8 cellular contexts compared by ENCODE assay signal in the genomic region with DNA sequence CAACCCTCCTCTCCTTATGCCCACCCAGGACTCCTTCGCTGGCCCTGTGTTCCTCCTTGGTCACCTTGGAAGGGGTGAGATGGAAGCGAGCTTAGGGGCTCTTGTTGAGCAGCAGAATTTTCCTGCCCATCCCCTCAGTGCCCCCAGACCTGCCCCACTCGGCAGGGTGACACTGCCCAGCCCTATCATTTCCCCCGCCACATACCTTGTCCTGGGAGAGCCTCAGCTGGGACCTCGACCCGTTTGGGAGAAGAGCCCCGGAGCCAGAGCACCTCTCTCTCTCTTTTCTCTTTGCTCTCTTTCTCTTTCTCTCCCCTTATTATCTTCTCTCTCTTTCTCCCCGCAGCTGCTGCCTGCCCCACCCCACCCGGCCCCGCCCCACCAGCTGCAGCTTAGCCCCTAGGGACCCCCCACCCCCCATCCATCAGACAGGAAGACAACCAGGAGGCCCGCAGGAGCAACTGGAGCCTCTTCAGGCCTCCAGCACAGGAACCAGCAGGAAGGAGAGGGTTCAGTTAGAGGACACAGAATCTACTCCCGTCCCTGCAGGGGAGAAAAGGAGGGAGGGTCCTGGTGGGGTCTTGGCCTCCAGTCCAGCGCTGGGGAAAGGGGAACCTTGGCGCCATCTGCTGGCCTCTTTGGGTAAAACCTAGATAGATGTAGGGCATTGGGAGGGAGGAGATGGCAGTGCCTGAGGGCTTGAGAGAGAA. TPM values are rescaled to one million over a fixed set of nuclear protein-coding genes. Genes with fewer than 3 reads are reported as not detected.
DNase-seq lines count a peak whose midpoint lies in the region; ATAC-seq, FAIRE-seq and TF ChIP-seq lines count a peak whose summit lies in the region.

No MANE protein-coding gene starts in this region.

- no peak overlapping the region for H2AFZ ChIP-seq in mammary epithelial cell (ENCODE audit: low read depth, low read length)

- H3K4me2 ChIP-seq in mammary epithelial cell (ENCODE audit: insufficient read depth, low read depth, low read length) = no peak overlapping the region

- no peak for FAIRE-seq in kidney (lab: Jason Lieb, UNC)

- H3K4me1 ChIP-seq in mammary epithelial cell (ENCODE audit: insufficient read depth, low read length) = no peaks in the 10 kb centered on the region
- peaks cover 7 to 9% of the 10 kb centered on the region in 2 donors for H3K4me1 ChIP-seq in kidney (ENCODE audit: control insufficient read depth in 1 of 2, insufficient read depth in 1 of 2, low read depth in 1 of 2, low read length in 2 of 2)

- H3K9ac ChIP-seq in mammary epithelial cell (ENCODE audit: insufficient read depth, low read length) (no peak overlapping the region), kidney (ENCODE audit: low read length in 2 of 2) (no peak overlapping the region)

- H3K27me3 ChIP-seq in WERI-Rb-1 (ENCODE audit: insufficient read depth, low read depth, severe bottlenecking) = no peaks in the 10 kb centered on the region
- H3K27me3 ChIP-seq in mammary epithelial cell (ENCODE audit: insufficient read depth, low read length) = peaks cover 8% of the 10 kb centered on the region

- peak overlapping the region; percentile 63 for H3K27ac ChIP-seq in WERI-Rb-1
- H3K27ac ChIP-seq in mammary epithelial cell (ENCODE audit: insufficient read depth, low read depth, low read length) = no peak overlapping the region
- no peak overlapping the region for H3K27ac ChIP-seq in kidney (ENCODE audit: low read depth in 2 of 2, low read length in 2 of 2)

- 0% methylated on average over 4 of the region's 14 CpGs for WGBS in mammary epithelial cell (ENCODE audit: low coverage, missing lambda C conversion rate)

- dilution Hi-C loops in mammary epithelial cell (cut with HindIII; ENCODE audit: low sequenced_read_pairs) = no loop called here

- no peaks in the 10 kb centered on the region for H3K9me3 ChIP-seq in WERI-Rb-1 (ENCODE audit: severe bottlenecking)
- H3K9me3 ChIP-seq in mammary epithelial cell (replicated peaks; ENCODE audit: insufficient read depth, low read length) = no peaks in the 10 kb centered on the region
- H3K9me3 ChIP-seq in kidney (ENCODE audit: control insufficient read depth in 1 of 2, low read length in 2 of 2) = no peaks in the 10 kb centered on the region

- no peaks in the 10 kb centered on the region for H4K20me1 ChIP-seq in mammary epithelial cell (ENCODE audit: insufficient read depth, low read length)

- BruUV-seq in mammary epithelial cell (replicated peaks; lab: Mats Ljungman, UMichigan) = no TSS peak

- TF ChIP-seq CTCF in WERI-Rb-1 (IDR thresholded peaks at IDR 0.05; ENCODE audit: low read depth, low read length) (peak; percentile 83), mammary epithelial cell (conservative IDR thresholded peaks at IDR 0.05 in 1 of 2, IDR thresholded peaks at IDR 0.05 in 1 of 2; ENCODE audit: extremely low read depth in 1 of 2, insufficient read depth in 1 of 2, low read depth in 1 of 2, low read length in 2 of 2) (peak; percentile 62 to 89), kidney (IDR thresholded peaks at IDR 0.05; ENCODE audit: borderline replicate concordance, extremely low read depth, insufficient read depth) (peak; percentile 61)

- no peaks in the 10 kb centered on the region for H3K79me2 ChIP-seq in mammary epithelial cell (ENCODE audit: insufficient read depth, low read length)

- CTCF ChIA-PET in mammary epithelial cell (lab: Charles Lee; ENCODE audit: low non-redundant PET) = interaction anchor here (0.7 kb wide), 1 partner anchor 347 kb away, joined by 4 read pairs; no protein-coding TSS in a partner anchor

- DNase-seq in NCI-H510A treated with DMSO at 0.1 percent for 48 hours (lab: John Stamatoyannopoulos, UW) = peak; percentile 49
- no peak for DNase-seq in NCI-H510A (lab: John Stamatoyannopoulos, UW)
- peak; percentile 56 for DNase-seq in NCI-H2107 (lab: John Stamatoyannopoulos, UW)
- peak; percentile 94 for DNase-seq in WERI-Rb-1
- DNase-seq in mammary epithelial cell = no peak
- no peak for DNase-seq in kidney
- peak; percentile 58 for DNase-seq in stimulated activated CD4-positive, alpha-beta T cell treated with anti-CD3 and anti-CD28 coated beads, Interleukin-1b, Interleukin-23, amount 100 ng/mL, for 48 hours

- H3K36me3 ChIP-seq in WERI-Rb-1 = peaks cover 9% of the 10 kb centered on the region; the same call in 1 of the 2 replicates
- no peaks in the 10 kb centered on the region for H3K36me3 ChIP-seq in mammary epithelial cell (ENCODE audit: insufficient read depth, low read length)
- no peaks in the 10 kb centered on the region for H3K36me3 ChIP-seq in kidney (ENCODE audit: control insufficient read depth in 1 of 2, insufficient read depth in 2 of 2, low read length in 2 of 2)

- intact Hi-C loops in mammary epithelial cell (cut with micrococcal nuclease) = loop anchor here (1.0 to 10.0 kb wide), 6 partner anchors 99 to 742 kb away; no protein-coding TSS in a partner anchor
- intact Hi-C loops in kidney (cut with DNase I) = no loop called here

- H3K4me3 ChIP-seq in WERI-Rb-1 (ENCODE audit: low read depth, low read length) (peak overlapping the region; percentile 52), mammary epithelial cell (replicated peaks in 1 of 3; ENCODE audit: insufficient read depth in 1 of 3, low read depth in 2 of 3, low read length in 3 of 3) (no peak overlapping the region), kidney (ENCODE audit: low read length in 2 of 2) (no peak overlapping the region)

- in situ Hi-C loops in mammary epithelial cell (cut with MboI; ENCODE audit: low sequenced_read_pairs in 2 of 2) = loop anchor here in 1 of 2 donors (10.0 kb wide), 1 partner anchor 212 kb away; a partner anchor contains a TSS

- ATAC-seq in HG03442 (IDR thresholded peaks at IDR 0.05; ENCODE audit: unreplicated experiment) = no peak

RNA-seq across cellular contexts. Expression of a gene that starts 1.6 kb away (rescaled TPM):
- total RNA-seq in mammary epithelial cell (not detected), kidney (0.35 TPM)
- polyA plus RNA-seq in mammary epithelial cell (not detected), kidney (ENCODE audit: insufficient read depth, low read depth, low replicate concordance) (4.2 TPM)
- polyA minus RNA-seq in mammary epithelial cell = not detected

RNA-seq across cellular contexts. Expression of a gene that starts 13.9 kb away (rescaled TPM):
- total RNA-seq in mammary epithelial cell = not detected
- not detected for polyA plus RNA-seq in mammary epithelial cell
- not detected for polyA minus RNA-seq in mammary epithelial cell
- total RNA-seq in kidney = 0.28 TPM
- 1.2 TPM for polyA plus RNA-seq in kidney (ENCODE audit: insufficient read depth, low read depth, low replicate concordance)

RNA-seq across cellular contexts. Expression of a gene that starts 28.8 kb away (rescaled TPM):
- total RNA-seq in mammary epithelial cell = 100 to 1,000 TPM in 1 of 2 donors, 10 to 100 TPM in 1; 35.5 to 101 TPM
- 158 TPM for polyA plus RNA-seq in mammary epithelial cell
- 85.8 TPM for polyA minus RNA-seq in mammary epithelial cell
- 45.9 TPM for total RNA-seq in kidney
- polyA plus RNA-seq in kidney (ENCODE audit: insufficient read depth, low read depth, low replicate concordance) = 55.2 TPM

RNA-seq across cellular contexts. Expression of a gene that starts 54.9 kb away (rescaled TPM):
- total RNA-seq in mammary epithelial cell = 10 to 100 TPM; 31.2 to 41.7 TPM
- polyA plus RNA-seq in mammary epithelial cell = 12.4 TPM
- 42.7 TPM for polyA minus RNA-seq in mammary epithelial cell
- total RNA-seq in kidney = 40.1 TPM
- polyA plus RNA-seq in kidney (ENCODE audit: insufficient read depth, low read depth, low replicate concordance) = 14.3 TPM

RNA-seq across cellular contexts. Expression of a gene that starts 55.2 kb away (rescaled TPM):
- total RNA-seq in mammary epithelial cell (100 to 1,000 TPM; 165 to 219 TPM), kidney (86.1 TPM)
- polyA plus RNA-seq in mammary epithelial cell (92.6 TPM), kidney (ENCODE audit: insufficient read depth, low read depth, low replicate concordance) (24.8 TPM)
- 346 TPM for polyA minus RNA-seq in mammary epithelial cell

Comparison
In these comparisons a context has a peak if more than half of its experiments do, and no peak if none do; other contexts are left out.
1. DNase-seq: peak in NCI-H510A treated with DMSO at 0.1 percent for 48 hours (single experiment), NCI-H2107 (single experiment), WERI-Rb-1 (single experiment) and stimulated activated CD4-positive, alpha-beta T cell treated with anti-CD3 and anti-CD28 coated beads, Interleukin-1b, Interleukin-23, amount 100 ng/mL, for 48 hours (single experiment); none in NCI-H510A (single experiment), mammary epithelial cell (single experiment) and kidney (single experiment).
2. Peak in every context shown above with its lines, with median percentiles within 50 percentile points of each other: CTCF ChIP-seq.